In the genomic region with DNA sequence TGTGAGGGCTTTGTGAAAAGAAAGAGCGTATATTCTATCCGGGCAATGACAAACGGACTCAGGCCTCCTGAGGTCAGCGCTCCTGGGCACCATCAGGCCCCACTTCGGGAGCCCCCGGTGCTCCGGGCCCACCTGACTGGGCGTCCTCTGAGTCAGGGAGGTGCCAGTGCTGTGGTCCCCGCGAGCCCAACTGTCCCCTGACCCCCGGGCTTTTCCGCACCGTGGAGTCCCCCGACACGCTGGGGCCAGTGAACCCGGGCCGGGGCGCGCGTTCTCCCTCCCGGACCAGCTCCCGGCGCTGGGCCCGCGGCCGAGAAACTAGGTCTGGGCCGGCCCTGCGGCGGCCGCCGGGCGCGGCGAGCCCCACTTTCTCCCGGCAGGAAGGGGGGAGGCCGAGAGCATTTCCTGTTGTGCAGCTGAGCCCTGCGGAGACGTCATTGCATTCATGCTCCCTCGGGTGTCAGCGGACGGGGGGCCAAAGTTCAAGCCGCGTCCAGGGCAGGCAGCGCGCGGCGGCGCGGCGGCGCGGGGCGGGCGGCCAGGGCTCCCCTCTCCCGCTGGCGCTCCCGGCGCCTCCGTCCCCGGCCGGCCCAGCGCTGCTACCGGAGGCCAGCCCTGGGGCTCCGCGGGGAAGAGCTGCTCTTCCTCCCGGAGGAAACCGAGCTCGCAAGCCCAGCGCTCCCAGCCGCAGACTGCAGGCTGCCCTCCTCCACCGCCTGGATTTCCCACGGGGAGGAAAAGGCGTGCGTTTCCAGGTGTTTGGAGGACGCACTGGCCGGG, we compare ENCODE assay signal across 8 cellular contexts. TPM values are rescaled to one million over a fixed set of nuclear protein-coding genes. Genes with fewer than 3 reads are reported as not detected.
A peak's percentile ranks its signal among the peaks of the same experiment; 100 is the strongest.
DNase-seq lines count a peak whose midpoint lies in the region; ATAC-seq, FAIRE-seq and TF ChIP-seq lines count a peak whose summit lies in the region.

No MANE protein-coding gene starts in this region.

- peak overlapping the region; percentile 91 for H3K27ac ChIP-seq in astrocyte (ENCODE audit: low read depth, low read length)
- peak overlapping the region; percentile 97 for H3K27ac ChIP-seq in right cardiac atrium (ENCODE audit: low read length)
- H3K27ac ChIP-seq in psoas muscle = peak overlapping the region; percentile 93

- H3K4me3 Mint-ChIP-seq in T-helper 1 cell treated with Interleukin-12 subunit alpha and Interleukin-12 subunit beta and Interleukin-4 antibody, amounts not matched to agents 30 μg/mL and 1 μg/mL, for 36 hours = peak overlapping the region; percentile 87
- peak overlapping the region; percentile 87 for H3K4me3 Mint-ChIP-seq in astrocyte (ENCODE audit: unreplicated experiment)

- no peaks in the 10 kb centered on the region for H3K27me3 Mint-ChIP-seq in T-helper 1 cell treated with Interleukin-12 subunit alpha and Interleukin-12 subunit beta and Interleukin-4 antibody, amounts not matched to agents 30 μg/mL and 1 μg/mL, for 36 hours (ENCODE audit: low read depth)
- no peaks in the 10 kb centered on the region for H3K27me3 Mint-ChIP-seq in astrocyte (ENCODE audit: low read depth, unreplicated experiment)

- peak overlapping the region; percentile 41 for H2AFZ ChIP-seq in astrocyte (ENCODE audit: low read depth, low read length)

- H3K27ac Mint-ChIP-seq in T-helper 1 cell treated with Interleukin-12 subunit alpha and Interleukin-12 subunit beta and Interleukin-4 antibody, amounts not matched to agents 30 μg/mL and 1 μg/mL, for 36 hours = peak overlapping the region; percentile 95
- H3K27ac Mint-ChIP-seq in astrocyte (ENCODE audit: unreplicated experiment) = peak overlapping the region; percentile 94

- peaks cover 9% of the 10 kb centered on the region for H4K20me1 ChIP-seq in astrocyte (ENCODE audit: insufficient read depth, low read length)

- no peaks in the 10 kb centered on the region for H3K36me3 ChIP-seq in astrocyte (ENCODE audit: insufficient read depth, low read length)
- H3K36me3 ChIP-seq in psoas muscle (ENCODE audit: insufficient read depth in 1 of 2, low read depth in 1 of 2) = no peaks in the 10 kb centered on the region

- H3K79me2 ChIP-seq in astrocyte (ENCODE audit: insufficient read depth, low read length) = peaks cover 82% of the 10 kb centered on the region

- ATAC-seq in GM19395 (IDR thresholded peaks at IDR 0.05; ENCODE audit: unreplicated experiment) (peak; percentile 88), HG03457 (IDR thresholded peaks at IDR 0.05; ENCODE audit: unreplicated experiment) (peak; percentile 84), right cardiac atrium (peak; percentile 97 to 98), psoas muscle (peak; percentile 86 to 92 (median 87))

- H3K27me3 ChIP-seq in astrocyte (ENCODE audit: insufficient read depth, low read length) = no peaks in the 10 kb centered on the region
- no peaks in the 10 kb centered on the region for H3K27me3 ChIP-seq in right cardiac atrium (ENCODE audit: control insufficient read depth, insufficient read depth)
- no peaks in the 10 kb centered on the region for H3K27me3 ChIP-seq in psoas muscle (ENCODE audit: insufficient read depth in 3 of 3, low read length in 2 of 3)

- intact Hi-C loops in right cardiac atrium (cut with DNase I) = loop anchor here in 1 of 4 donors (2.0 kb wide), 1 partner anchor 18 kb away; a partner anchor contains a TSS
- intact Hi-C loops in psoas muscle (cut with DNase I) = loop anchor here (1.0 to 5.0 kb wide), 3 partner anchors 18 to 39 kb away; a partner anchor contains a TSS

- no peak for FAIRE-seq in astrocyte (lab: Jason Lieb, UNC)

- TF ChIP-seq CTCF in astrocyte (IDR thresholded peaks at IDR 0.05; ENCODE audit: insufficient read depth, low read depth, low read length) (no peak), psoas muscle (IDR thresholded peaks at IDR 0.05) (no peak)

- DNase-seq in COLO668 (lab: John Stamatoyannopoulos, UW; ENCODE audit: unreplicated experiment) (peak; percentile 70), astrocyte (ENCODE audit: low read depth) (peak; percentile 84), right cardiac atrium (peak; percentile 91 to 94 (median 94)), psoas muscle (peak; percentile 87 to 93), NCI-H128 (lab: John Stamatoyannopoulos, UW; ENCODE audit: unreplicated experiment) (no peak)

- peak overlapping the region; percentile 92 for H3K9ac ChIP-seq in astrocyte (ENCODE audit: low read length)

- H3K4me1 ChIP-seq in astrocyte (ENCODE audit: insufficient read depth, low read length) (peaks cover 22% of the 10 kb centered on the region), right cardiac atrium (ENCODE audit: control insufficient read depth, insufficient read depth, low read length) (peaks cover 2% of the 10 kb centered on the region), psoas muscle (peaks cover 52% of the 10 kb centered on the region)

- H3K36me3 Mint-ChIP-seq in T-helper 1 cell treated with Interleukin-12 subunit alpha and Interleukin-12 subunit beta and Interleukin-4 antibody, amounts not matched to agents 30 μg/mL and 1 μg/mL, for 36 hours (ENCODE audit: low read depth) = peaks cover 9% of the 10 kb centered on the region
- no peaks in the 10 kb centered on the region for H3K36me3 Mint-ChIP-seq in astrocyte (ENCODE audit: low read depth, unreplicated experiment)

- H3K9me3 ChIP-seq in astrocyte (ENCODE audit: insufficient read depth, low read depth, low read length) (no peaks in the 10 kb centered on the region), right cardiac atrium (ENCODE audit: control insufficient read depth, low read length) (no peaks in the 10 kb centered on the region), psoas muscle (no peaks in the 10 kb centered on the region)

- H3K4me3 ChIP-seq in astrocyte (ENCODE audit: insufficient read depth, low read depth, low read length) = peak overlapping the region; percentile 71
- peak overlapping the region; percentile 60 for H3K4me3 ChIP-seq in right cardiac atrium (ENCODE audit: low read length)
- H3K4me3 ChIP-seq in psoas muscle = peak overlapping the region; percentile 76

- peak overlapping the region; percentile 95 for H3K4me2 ChIP-seq in astrocyte (ENCODE audit: low read length)

- WGBS in right cardiac atrium = under 1% methylated on average over 76 of the region's 76 CpGs
- 1% methylated on average over 35 to 75 of the region's 76 CpGs for WGBS in psoas muscle, 3 donors

- peaks cover 55% of the 10 kb centered on the region for H3K4me1 Mint-ChIP-seq in T-helper 1 cell treated with Interleukin-12 subunit alpha and Interleukin-12 subunit beta and Interleukin-4 antibody, amounts not matched to agents 30 μg/mL and 1 μg/mL, for 36 hours (ENCODE audit: low read depth)
- H3K4me1 Mint-ChIP-seq in astrocyte (ENCODE audit: low read depth, unreplicated experiment) = peaks cover 26% of the 10 kb centered on the region

- no peaks in the 10 kb centered on the region for H3K9me3 Mint-ChIP-seq in T-helper 1 cell treated with Interleukin-12 subunit alpha and Interleukin-12 subunit beta and Interleukin-4 antibody, amounts not matched to agents 30 μg/mL and 1 μg/mL, for 36 hours
- no peaks in the 10 kb centered on the region for H3K9me3 Mint-ChIP-seq in astrocyte (ENCODE audit: unreplicated experiment)

RNA-seq across cellular contexts. Expression of a gene that starts 18.3 kb away (rescaled TPM):
- 17.0 and 21.2 TPM in 2 replicates for total RNA-seq in astrocyte
- total RNA-seq in right cardiac atrium = 10 to 100 TPM; 14.6 to 29.0 (median 18.0) TPM
- polyA plus RNA-seq in right cardiac atrium = 4.5 TPM
- 10 to 100 TPM; 22.6 to 39.7 (median 29.0) TPM for total RNA-seq in psoas muscle
- polyA plus RNA-seq in psoas muscle = 10 to 100 TPM in 1 of 3 donors, 1 to 10 TPM in 2; 6.2 to 15.1 (median 6.3) TPM
